Comparison of ENCODE assay signal across 20 cellular contexts in genomic region chr5:105460721-105461120, GRCh38.
A peak's percentile ranks its signal among the peaks of the same experiment; 100 is the strongest.
DNase-seq lines count a peak whose midpoint lies in the region; ATAC-seq lines count a peak whose summit lies in the region.
"Had no signal": no experiment of that assay in that cellular context is flagged by ENCODE, and none has a peak within 500 bp of the region (broad histone marks: within the 10 kb centered on the region; RNA-seq: fewer than 3 reads in every experiment).

No MANE protein-coding gene starts in this region.

- no peak overlapping the region for H3K56ac ChIP-seq in mesendoderm (ENCODE audit: low read length)

- no peaks in the 10 kb centered on the region for H3K36me3 ChIP-seq in mesendoderm (ENCODE audit: control insufficient read depth, insufficient read depth, low read length)
- H3K36me3 ChIP-seq: BE2C; BLaER1 treated with 17β-estradiol and CSF1 and Interleukin-3, amounts not matched to agents 10 nM and 100 nM had no signal

- H3K27me3 ChIP-seq in mesendoderm (ENCODE audit: insufficient read depth, low read length, poor library complexity) = no peaks in the 10 kb centered on the region
- H3K27me3 ChIP-seq: BE2C; BLaER1 treated with 17β-estradiol and CSF1 and Interleukin-3, amounts not matched to agents 10 nM and 100 nM had no signal

- H3K4me1 ChIP-seq in mesendoderm (ENCODE audit: control insufficient read depth, low read depth, low read length) = no peaks in the 10 kb centered on the region
- H3K4me1 ChIP-seq: BE2C; BLaER1 treated with 17β-estradiol and CSF1 and Interleukin-3, amounts not matched to agents 10 nM and 100 nM had no signal

- no peak overlapping the region for H2AK5ac ChIP-seq in mesendoderm (ENCODE audit: low read length)

- no peak overlapping the region for H3K4me3 ChIP-seq in mesendoderm (ENCODE audit: low read length)
- H3K4me3 ChIP-seq: BLaER1 treated with 17β-estradiol and CSF1 and Interleukin-3, amounts not matched to agents 10 nM and 100 nM; GM23248 had no signal

- H3K4ac ChIP-seq in mesendoderm (ENCODE audit: low read depth, low read length) = no peak overlapping the region

- no peaks in the 10 kb centered on the region for H3K79me2 ChIP-seq in mesendoderm (ENCODE audit: control insufficient read depth, insufficient read depth, low read length)

- H4K5ac ChIP-seq in mesendoderm (ENCODE audit: low read length) = no peak overlapping the region

- H2BK120ac ChIP-seq in mesendoderm (ENCODE audit: low read depth, low read length) = no peak overlapping the region

- DNase-seq in DMS 273 (lab: John Stamatoyannopoulos, UW; ENCODE audit: unreplicated experiment) = peak; percentile 12
- DNase-seq in DMS 273 treated with DMSO at 0.1 percent for 48 hours (lab: John Stamatoyannopoulos, UW) = no peak
- DNase-seq in NCI-H748 (lab: John Stamatoyannopoulos, UW; ENCODE audit: unreplicated experiment) = peak; percentile 3
- DNase-seq in NCI-H748 treated with DMSO at 0.1 percent for 48 hours (lab: John Stamatoyannopoulos, UW) = no peak
- DNase-seq in NCI-H69 (lab: John Stamatoyannopoulos, UW) = peak; percentile 19
- peak; percentile 21 for DNase-seq in mesendoderm
- no peak for DNase-seq in DMS153 treated with DMSO at 0.1 percent for 48 hours (lab: John Stamatoyannopoulos, UW; ENCODE audit: unreplicated experiment)
- DNase-seq: AML-193; BE2C; CD4-positive, alpha-beta T cell; CD8-positive, alpha-beta memory T cell; DMS153; DND-41; GM23248; H9; HFFc6 had no signal

- no peak overlapping the region for H3K18ac ChIP-seq in mesendoderm (ENCODE audit: low read length)

- no peak overlapping the region for H3K4me2 ChIP-seq in mesendoderm (ENCODE audit: low read length)
- H3K4me2 ChIP-seq: BLaER1 treated with 17β-estradiol and CSF1 and Interleukin-3, amounts not matched to agents 10 nM and 100 nM had no signal

- no peak overlapping the region for H2BK5ac ChIP-seq in mesendoderm (ENCODE audit: low read length)

- ATAC-seq in GM19035 (IDR thresholded peaks at IDR 0.05; ENCODE audit: unreplicated experiment) = no peak
- ATAC-seq: HCT116 had no signal

- no peak overlapping the region for H3K9ac ChIP-seq in mesendoderm (ENCODE audit: low read length)
- H3K9ac ChIP-seq: BLaER1 treated with 17β-estradiol and CSF1 and Interleukin-3, amounts not matched to agents 10 nM and 100 nM; GM23248 had no signal

- H3K79me1 ChIP-seq in mesendoderm (ENCODE audit: low read length) = no peaks in the 10 kb centered on the region

- H3K23ac ChIP-seq in mesendoderm (ENCODE audit: low read length) = no peak overlapping the region

- no peak overlapping the region for H2BK15ac ChIP-seq in mesendoderm (replicated peaks; ENCODE audit: low read depth)

- no peak overlapping the region for H4K8ac ChIP-seq in mesendoderm (ENCODE audit: low read depth, low read length)

- no CpG with 5 or more reads among the region's 4 CpGs for WGBS in mesendoderm (ENCODE audit: extremely low coverage, insufficient coverage, low lambda C conversion rate)

- H3K27ac ChIP-seq in mesendoderm (ENCODE audit: low read depth, low read length) = no peak overlapping the region
- H3K27ac ChIP-seq: 22Rv1; BLaER1 treated with 17β-estradiol and CSF1 and Interleukin-3, amounts not matched to agents 10 nM and 100 nM; GM23248 had no signal

Comparison
In these comparisons a context has a peak if more than half of its experiments do, and no peak if none do; other contexts are left out.
1. DNase-seq: peak in DMS 273 (single experiment), NCI-H748 (single experiment), NCI-H69 (single experiment) and mesendoderm (single experiment); none in DMS 273 treated with DMSO at 0.1 percent for 48 hours (single experiment), NCI-H748 treated with DMSO at 0.1 percent for 48 hours (single experiment) and DMS153 treated with DMSO at 0.1 percent for 48 hours (single experiment).